8 cellular contexts compared by ENCODE assay signal in the genomic region with DNA sequence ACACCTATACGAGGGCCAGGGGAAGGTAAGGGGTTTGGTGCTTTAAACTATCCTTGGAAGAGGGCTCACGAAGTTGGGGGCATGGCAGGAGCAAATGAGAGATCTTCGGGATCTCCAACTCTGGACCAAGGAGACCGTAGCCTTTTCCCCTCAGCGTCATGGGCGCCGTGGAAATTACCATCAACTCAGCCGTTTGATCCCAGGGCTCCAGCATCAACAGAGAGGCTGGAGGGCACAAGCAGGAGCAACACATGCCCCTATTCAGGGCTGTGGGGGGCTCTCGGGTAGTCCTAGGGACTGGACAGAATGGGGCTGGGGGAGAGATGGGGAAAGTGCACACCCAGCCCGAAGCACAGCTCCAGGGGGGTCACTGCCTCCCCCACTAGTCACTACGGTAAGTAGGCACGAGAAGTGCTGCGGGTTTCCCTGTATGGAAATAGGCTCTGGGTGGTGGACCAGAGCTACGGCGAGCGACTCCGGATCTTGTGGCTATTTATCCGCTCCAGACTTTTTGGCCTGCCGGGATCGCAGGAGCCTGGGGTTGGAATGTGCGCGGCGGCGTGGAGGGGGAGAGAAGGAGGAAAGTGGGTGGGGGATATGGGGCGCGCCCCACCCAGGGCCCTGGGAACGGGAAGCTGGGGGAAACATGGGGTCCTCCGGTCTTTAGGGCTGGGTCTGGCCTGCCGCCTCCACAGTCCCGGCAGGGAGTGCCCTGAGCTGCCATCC. TPM values are rescaled to one million over a fixed set of nuclear protein-coding genes. Genes with fewer than 3 reads are reported as not detected.
DNase-seq lines count a peak whose midpoint lies in the region; ATAC-seq, FAIRE-seq and TF ChIP-seq lines count a peak whose summit lies in the region.

No MANE protein-coding gene starts in this region.

- peaks cover 0 to 3% (median 0%) of the 10 kb centered on the region in 5 donors for H3K36me3 Mint-ChIP-seq in naive thymus-derived CD4-positive, alpha-beta T cell
- no peaks in the 10 kb centered on the region for H3K36me3 Mint-ChIP-seq in T-helper 2 cell treated with Interferon-gamma antibody and Interleukin-4, amounts not matched to agents 5 μg/mL and 100 μg/mL, for 36 hours (ENCODE audit: low read depth)

- peaks cover 0 to 11% (median 0%) of the 10 kb centered on the region in 7 donors for H3K4me1 Mint-ChIP-seq in naive thymus-derived CD4-positive, alpha-beta T cell
- peaks cover 2% of the 10 kb centered on the region for H3K4me1 Mint-ChIP-seq in T-helper 2 cell treated with Interferon-gamma antibody and Interleukin-4, amounts not matched to agents 5 μg/mL and 100 μg/mL, for 36 hours (ENCODE audit: low read depth)

- CTCF ChIA-PET in naive thymus-derived CD4-positive, alpha-beta T cell (lab: Charles Lee) = interaction anchor here (0.6 kb wide), 1 partner anchor 798 kb away, joined by 3 read pairs; no protein-coding TSS in a partner anchor

- H3K27ac ChIP-seq in C4-2B = peak overlapping the region; percentile 53
- H3K27ac ChIP-seq in naive thymus-derived CD4-positive, alpha-beta T cell (ENCODE audit: low read depth, low read length) = no peak overlapping the region

- H3K36me3 ChIP-seq in naive thymus-derived CD4-positive, alpha-beta T cell (ENCODE audit: control insufficient read depth in 2 of 3, insufficient read depth in 3 of 3, low read length in 3 of 3) = no peaks in the 10 kb centered on the region

- H3K4me1 ChIP-seq in naive thymus-derived CD4-positive, alpha-beta T cell (ENCODE audit: control insufficient read depth in 2 of 2, insufficient read depth in 2 of 2, low read length in 2 of 2) = no peaks in the 10 kb centered on the region

- TF ChIP-seq POLR2A in GM12892 (IDR thresholded peaks at IDR 0.05; ENCODE audit: low read depth, low read length) = no peak

- peak overlapping the region; percentile 63 for H3K4me3 ChIP-seq in fibroblast of villous mesenchyme (ENCODE audit: low read depth, low read length)
- no peak overlapping the region for H3K4me3 ChIP-seq in naive thymus-derived CD4-positive, alpha-beta T cell (ENCODE audit: low read length)

- ATAC-seq in naive thymus-derived CD4-positive, alpha-beta T cell = peak; percentile 24

- FAIRE-seq in GM12892 (lab: Jason Lieb, UNC) = no peak

- POLR2A ChIA-PET in naive thymus-derived CD4-positive, alpha-beta T cell (lab: Charles Lee) = interaction anchor here (1.5 kb wide), 1 partner anchor 26 kb away, joined by 3 read pairs; no protein-coding TSS in a partner anchor

- no peak for TF ChIP-seq CTCF in C4-2B (conservative IDR thresholded peaks at IDR 0.05)
- TF ChIP-seq CTCF in fibroblast of villous mesenchyme (IDR thresholded peaks at IDR 0.05; ENCODE audit: insufficient read depth, low read depth, low read length) = no peak

- H3K27me3 Mint-ChIP-seq in naive thymus-derived CD4-positive, alpha-beta T cell = peaks cover 16 to 22% (median 20%) of the 10 kb centered on the region in 5 donors
- H3K27me3 Mint-ChIP-seq in T-helper 2 cell treated with Interferon-gamma antibody and Interleukin-4, amounts not matched to agents 5 μg/mL and 100 μg/mL, for 36 hours (ENCODE audit: low read depth) = peaks cover 8% of the 10 kb centered on the region

- no peaks in the 10 kb centered on the region for H3K9me3 ChIP-seq in naive thymus-derived CD4-positive, alpha-beta T cell (ENCODE audit: control insufficient read depth in 2 of 3, low read length in 3 of 3)

- H3K9me3 Mint-ChIP-seq in naive thymus-derived CD4-positive, alpha-beta T cell = peaks cover 0 to 2% (median 0%) of the 10 kb centered on the region in 11 donors
- no peaks in the 10 kb centered on the region for H3K9me3 Mint-ChIP-seq in T-helper 2 cell treated with Interferon-gamma antibody and Interleukin-4, amounts not matched to agents 5 μg/mL and 100 μg/mL, for 36 hours

- intact Hi-C loops in naive thymus-derived CD4-positive, alpha-beta T cell (cut with micrococcal nuclease) = no loop called here

- no peak overlapping the region for H3K27ac Mint-ChIP-seq in naive thymus-derived CD4-positive, alpha-beta T cell
- H3K27ac Mint-ChIP-seq in T-helper 2 cell treated with Interferon-gamma antibody and Interleukin-4, amounts not matched to agents 5 μg/mL and 100 μg/mL, for 36 hours = no peak overlapping the region

- peak; percentile 94 for DNase-seq in HuH-7 (ENCODE audit: low spot score)
- DNase-seq in T1000 (lab: John Stamatoyannopoulos, UW) = peak; percentile 76
- DNase-seq in fibroblast of villous mesenchyme (ENCODE audit: low read depth) = peak; percentile 90
- no peak for DNase-seq in naive thymus-derived CD4-positive, alpha-beta T cell
- DNase-seq in T-helper 2 cell treated with Interferon-gamma antibody and Interleukin-4, amounts not matched to agents 5 μg/mL and 100 μg/mL, for 36 hours (ENCODE audit: low spot score) = no peak
- no peak for DNase-seq in GM12892 (ENCODE audit: insufficient read length)
- no peak for DNase-seq in activated naive CD4-positive, alpha-beta T cell treated with anti-CD3 and anti-CD28 coated beads, Interleukin-2, amount 50 U/mL, for 16 hours

- H3K4me3 Mint-ChIP-seq in naive thymus-derived CD4-positive, alpha-beta T cell = peak overlapping the region in 5 of 10 donors; percentile 16 to 37 (median 21)
- no peak overlapping the region for H3K4me3 Mint-ChIP-seq in T-helper 2 cell treated with Interferon-gamma antibody and Interleukin-4, amounts not matched to agents 5 μg/mL and 100 μg/mL, for 36 hours

- H3K27me3 ChIP-seq in naive thymus-derived CD4-positive, alpha-beta T cell (ENCODE audit: control insufficient read depth in 2 of 2, insufficient read depth in 2 of 2, low read length in 2 of 2) = no peaks in the 10 kb centered on the region

RNA-seq across cellular contexts. Expression of a gene that starts 0.5 kb away (rescaled TPM):
- 369 and 378 TPM in 2 replicates for total RNA-seq in fibroblast of villous mesenchyme
- total RNA-seq in naive thymus-derived CD4-positive, alpha-beta T cell = 1 to 10 TPM in 4 of 5 experiments, not detected in 1; 1.2 to 5.0 (median 1.9) TPM
- polyA plus RNA-seq in naive thymus-derived CD4-positive, alpha-beta T cell = not detected
- polyA plus RNA-seq in GM12892 (2012; ENCODE audit: missing spikeins) = not detected

RNA-seq across cellular contexts. Expression of a gene that starts 12.8 kb away (rescaled TPM):
- total RNA-seq in fibroblast of villous mesenchyme = 30.3 and 36.3 TPM in 2 replicates
- 100 to 1,000 TPM in 2 of 5 experiments, 10 to 100 TPM in 3; 60.0 to 106 (median 78.0) TPM for total RNA-seq in naive thymus-derived CD4-positive, alpha-beta T cell
- polyA plus RNA-seq in naive thymus-derived CD4-positive, alpha-beta T cell = 10 to 100 TPM; 29.9 to 55.9 TPM
- polyA plus RNA-seq in GM12892 (2012; ENCODE audit: missing spikeins) = 19.5 TPM

RNA-seq across cellular contexts. Expression of a gene that starts 28.8 kb away (rescaled TPM):
- total RNA-seq in fibroblast of villous mesenchyme = 215 and 302 TPM in 2 replicates
- 100 to 1,000 TPM; 212 to 258 (median 233) TPM for total RNA-seq in naive thymus-derived CD4-positive, alpha-beta T cell
- 100 to 1,000 TPM in 1 of 2 donors, 10 to 100 TPM in 1; 90.6 to 139 TPM for polyA plus RNA-seq in naive thymus-derived CD4-positive, alpha-beta T cell
- 246 TPM for polyA plus RNA-seq in GM12892 (2012; ENCODE audit: missing spikeins)

RNA-seq across cellular contexts. Expression of a gene that starts 32.7 kb away (rescaled TPM):
- 22.9 and 24.2 TPM in 2 replicates for total RNA-seq in fibroblast of villous mesenchyme
- total RNA-seq in naive thymus-derived CD4-positive, alpha-beta T cell = 10 to 100 TPM; 16.5 to 39.5 (median 26.3) TPM
- 1 to 10 TPM; 2.0 to 2.3 TPM for polyA plus RNA-seq in naive thymus-derived CD4-positive, alpha-beta T cell
- 15.7 TPM for polyA plus RNA-seq in GM12892 (2012; ENCODE audit: missing spikeins)

RNA-seq across cellular contexts. Expression of a gene that starts 38.0 kb away (rescaled TPM):
- total RNA-seq in fibroblast of villous mesenchyme = 19.4 and 22.9 TPM in 2 replicates
- 1 to 10 TPM; 1.5 to 7.1 (median 5.2) TPM for total RNA-seq in naive thymus-derived CD4-positive, alpha-beta T cell
- 10 to 100 TPM in 1 of 2 donors, 1 to 10 TPM in 1; 4.7 to 10.0 TPM for polyA plus RNA-seq in naive thymus-derived CD4-positive, alpha-beta T cell
- polyA plus RNA-seq in GM12892 (2012; ENCODE audit: missing spikeins) = 4.3 TPM

Comparison
In these comparisons a context has a peak if more than half of its experiments do, and no peak if none do; other contexts are left out.
1. DNase-seq: peak in HuH-7 (single experiment), T1000 (single experiment) and fibroblast of villous mesenchyme (single experiment); none in naive thymus-derived CD4-positive, alpha-beta T cell (0 of 9), T-helper 2 cell treated with Interferon-gamma antibody and Interleukin-4, amounts not matched to agents 5 μg/mL and 100 μg/mL, for 36 hours (single experiment), GM12892 (single experiment) and activated naive CD4-positive, alpha-beta T cell treated with anti-CD3 and anti-CD28 coated beads, Interleukin-2, amount 50 U/mL, for 16 hours (single experiment).
2. RNA of a gene that starts 0.5 kb away (total RNA-seq): 369 to 378 TPM in fibroblast of villous mesenchyme; 1.2 to 5.0 TPM in naive thymus-derived CD4-positive, alpha-beta T cell; every median in the first group is over 10 times any median in the second.